Comparison of ENCODE assay signal across 9 cellular contexts in genomic region chr7:21428642-21428941, GRCh38. TPM values are rescaled to one million over a fixed set of nuclear protein-coding genes. Genes with fewer than 3 reads are reported as not detected.
A peak's percentile ranks its signal among the peaks of the same experiment; 100 is the strongest.
DNase-seq lines count a peak whose midpoint lies in the region; ATAC-seq and TF ChIP-seq lines count a peak whose summit lies in the region.
"Had no signal": no experiment of that assay in that cellular context is flagged by ENCODE, and none has a peak within 500 bp of the region (broad histone marks: within the 10 kb centered on the region; RNA-seq: fewer than 3 reads in every experiment).

No MANE protein-coding gene starts in this region.

- H3K4me3 Mint-ChIP-seq in HFFc6: peak overlapping the region; percentile 96
- H3K4me3 Mint-ChIP-seq in activated T-helper 2 cell treated with anti-CD3 and anti-CD28 coated beads, Interferon-gamma antibody, Interleukin-2, Interleukin-4, amounts not matched to agents 10 μg/mL and 5 μg/mL and 100 μg/mL, durations not matched to agents 14 hours and 24 hours and 36 hours (ENCODE audit: low read depth): peak overlapping the region; percentile 100
- H3K4me3 Mint-ChIP-seq in stimulated activated naive B cell treated with anti-CD40 and anti-IgM and Interleukin-4, amounts not matched to agents 10 μg/mL and 1 μg/mL and 100 μg/mL, for 72 hours: peak overlapping the region; percentile 95 to 99

- no peaks in the 10 kb centered on the region for H3K27me3 ChIP-seq in iPS-18a (ENCODE audit: control insufficient read depth, insufficient read depth, low read length)

- intact Hi-C loops in activated T-helper 2 cell treated with anti-CD3 and anti-CD28 coated beads, Interferon-gamma antibody, Interleukin-2, Interleukin-4, amounts not matched to agents 10 μg/mL and 5 μg/mL and 100 μg/mL, durations not matched to agents 14 hours and 24 hours and 36 hours (cut with micrococcal nuclease): loop anchor here (1.0 to 5.0 kb wide), 4 partner anchors 46 to 519 kb away; partner anchors contain the start of gene CDCA7L

- DNase-seq in HFFc6 (no peak), NCI-H226 (no peak)
- no peak for DNase-seq in activated T-helper 2 cell treated with anti-CD3 and anti-CD28 coated beads, Interferon-gamma antibody, Interleukin-2, Interleukin-4, amounts not matched to agents 10 μg/mL and 5 μg/mL and 100 μg/mL, durations not matched to agents 14 hours and 24 hours and 36 hours (ENCODE audit: low spot score)
- no peak for DNase-seq in stimulated activated naive B cell treated with anti-CD40 and anti-IgM and Interleukin-4, amounts not matched to agents 10 μg/mL and 1 μg/mL and 100 μg/mL, for 72 hours
- no peak for DNase-seq in stimulated activated naive CD4-positive, alpha-beta T cell treated with Interleukin-2 at 50 U/mL for 16 hours (lab: John Stamatoyannopoulos, UW)
- DNase-seq: activated effector memory CD4-positive, alpha-beta T cell treated with anti-CD3 and anti-CD28 coated beads, Interleukin-2, amount 50 U/mL, for 16 hours had no signal

- no peak for TF ChIP-seq CTCF in HFFc6 (IDR thresholded peaks at IDR 0.05)

- ATAC-seq in stimulated activated naive B cell treated with anti-CD40 and anti-IgM and Interleukin-4, amounts not matched to agents 10 μg/mL and 1 μg/mL and 100 μg/mL, for 72 hours (replicated peaks): no peak
- ATAC-seq in GM18511 (IDR thresholded peaks at IDR 0.05; ENCODE audit: unreplicated experiment) (no peak), GM21717 (IDR thresholded peaks at IDR 0.05; ENCODE audit: unreplicated experiment) (no peak)

- peak overlapping the region; percentile 89 for H3K9ac ChIP-seq in iPS-18a (ENCODE audit: low read length)

- H3K27me3 Mint-ChIP-seq in HFFc6 (ENCODE audit: insufficient read depth): no peaks in the 10 kb centered on the region; the same call in 1 of the 2 replicates
- no peaks in the 10 kb centered on the region for H3K27me3 Mint-ChIP-seq in activated T-helper 2 cell treated with anti-CD3 and anti-CD28 coated beads, Interferon-gamma antibody, Interleukin-2, Interleukin-4, amounts not matched to agents 10 μg/mL and 5 μg/mL and 100 μg/mL, durations not matched to agents 14 hours and 24 hours and 36 hours (ENCODE audit: low read depth)
- no peaks in the 10 kb centered on the region for H3K27me3 Mint-ChIP-seq in stimulated activated naive B cell treated with anti-CD40 and anti-IgM and Interleukin-4, amounts not matched to agents 10 μg/mL and 1 μg/mL and 100 μg/mL, for 72 hours

- peaks cover 27% of the 10 kb centered on the region for H3K4me1 ChIP-seq in iPS-18a (ENCODE audit: control insufficient read depth, low read depth, low read length)

- H3K4me1 Mint-ChIP-seq in HFFc6 (ENCODE audit: low read depth): peaks cover 36% of the 10 kb centered on the region
- peaks cover 51% of the 10 kb centered on the region for H3K4me1 Mint-ChIP-seq in activated T-helper 2 cell treated with anti-CD3 and anti-CD28 coated beads, Interferon-gamma antibody, Interleukin-2, Interleukin-4, amounts not matched to agents 10 μg/mL and 5 μg/mL and 100 μg/mL, durations not matched to agents 14 hours and 24 hours and 36 hours (ENCODE audit: low read depth)
- peaks cover 25 to 48% of the 10 kb centered on the region in 2 donors for H3K4me1 Mint-ChIP-seq in stimulated activated naive B cell treated with anti-CD40 and anti-IgM and Interleukin-4, amounts not matched to agents 10 μg/mL and 1 μg/mL and 100 μg/mL, for 72 hours

- peaks cover 13% of the 10 kb centered on the region for H3K36me3 ChIP-seq in iPS-18a (ENCODE audit: control insufficient read depth, low read depth, low read length)

- H3K27ac ChIP-seq in iPS-18a (ENCODE audit: low read length): peak overlapping the region; percentile 60

- no peaks in the 10 kb centered on the region for H3K9me3 ChIP-seq in iPS-18a (ENCODE audit: control insufficient read depth, low read depth, low read length)

- peak overlapping the region; percentile 98 for H3K4me3 ChIP-seq in iPS-18a (ENCODE audit: low read length)

- H3K27ac Mint-ChIP-seq in HFFc6: peak overlapping the region; percentile 87
- peak overlapping the region; percentile 97 for H3K27ac Mint-ChIP-seq in activated T-helper 2 cell treated with anti-CD3 and anti-CD28 coated beads, Interferon-gamma antibody, Interleukin-2, Interleukin-4, amounts not matched to agents 10 μg/mL and 5 μg/mL and 100 μg/mL, durations not matched to agents 14 hours and 24 hours and 36 hours
- H3K27ac Mint-ChIP-seq in stimulated activated naive B cell treated with anti-CD40 and anti-IgM and Interleukin-4, amounts not matched to agents 10 μg/mL and 1 μg/mL and 100 μg/mL, for 72 hours: peak overlapping the region; percentile 93

- no peaks in the 10 kb centered on the region for H3K9me3 Mint-ChIP-seq in HFFc6
- no peaks in the 10 kb centered on the region for H3K9me3 Mint-ChIP-seq in activated T-helper 2 cell treated with anti-CD3 and anti-CD28 coated beads, Interferon-gamma antibody, Interleukin-2, Interleukin-4, amounts not matched to agents 10 μg/mL and 5 μg/mL and 100 μg/mL, durations not matched to agents 14 hours and 24 hours and 36 hours
- H3K9me3 Mint-ChIP-seq in stimulated activated naive B cell treated with anti-CD40 and anti-IgM and Interleukin-4, amounts not matched to agents 10 μg/mL and 1 μg/mL and 100 μg/mL, for 72 hours: no peaks in the 10 kb centered on the region

- no peaks in the 10 kb centered on the region for H3K36me3 Mint-ChIP-seq in HFFc6 (ENCODE audit: low read depth)
- H3K36me3 Mint-ChIP-seq in activated T-helper 2 cell treated with anti-CD3 and anti-CD28 coated beads, Interferon-gamma antibody, Interleukin-2, Interleukin-4, amounts not matched to agents 10 μg/mL and 5 μg/mL and 100 μg/mL, durations not matched to agents 14 hours and 24 hours and 36 hours (ENCODE audit: low read depth): peaks cover 40% of the 10 kb centered on the region
- peaks cover 10 to 27% of the 10 kb centered on the region in 2 donors for H3K36me3 Mint-ChIP-seq in stimulated activated naive B cell treated with anti-CD40 and anti-IgM and Interleukin-4, amounts not matched to agents 10 μg/mL and 1 μg/mL and 100 μg/mL, for 72 hours

RNA-seq across cellular contexts. Expression of gene SP4, which starts 0.7 kb away (rescaled TPM):
- 1 to 10 TPM; 2.3 to 3.6 (median 2.9) TPM for total RNA-seq in HFFc6 (2021; fragmentation: NEBNext Ultra II Directional; extraction: Animal tissue kit (Norgen Biotek cat#: 25700))
- 17.9 and 19.2 TPM in 2 replicates for total RNA-seq in activated T-helper 2 cell treated with anti-CD3 and anti-CD28 coated beads, Interferon-gamma antibody, Interleukin-2, Interleukin-4, amounts not matched to agents 10 μg/mL and 5 μg/mL and 100 μg/mL, durations not matched to agents 14 hours and 24 hours and 36 hours
